ENCODE assay signal across 8 cellular contexts in genomic region chr19:664913-665443, GRCh38.
DNase-seq lines count a peak whose midpoint lies in the region; ATAC-seq and TF ChIP-seq lines count a peak whose summit lies in the region.

No MANE protein-coding gene starts in this region.

- ATAC-seq in memory B cell (ENCODE audit: low read depth) (peak; percentile 2), HG02759 (IDR thresholded peaks at IDR 0.05; ENCODE audit: unreplicated experiment) (no peak)

- POLR2A ChIA-PET in HEK293T (lab: Yijun Ruan, JAX) = no interaction called here

- CTCF ChIA-PET in HEK293T (lab: Yijun Ruan, JAX) = no interaction called here

- no peak overlapping the region for H3K27ac Mint-ChIP-seq in memory B cell

- DNase-seq in AML-193 (lab: John Stamatoyannopoulos, UW) = peak; percentile 54 to 69
- DNase-seq in HEK293T (ENCODE audit: extremely low spot score) = peak; percentile 86
- peak; percentile 88 for DNase-seq in NCI-H82 (lab: John Stamatoyannopoulos, UW)
- peak; percentile 57 to 61 for DNase-seq in activated CD8-positive, alpha-beta memory T cell treated with anti-CD3 and anti-CD28 coated beads for 1 hour (ENCODE audit: extremely low read depth in 1 of 2, low read depth in 1 of 2)
- peak; percentile 82 for DNase-seq in effector CD4-positive, alpha-beta T cell
- peak; percentile 78 to 84 for DNase-seq in memory B cell (ENCODE audit: low spot score in 2 of 2)
- peak; percentile 56 for DNase-seq in stimulated activated CD8-positive, alpha-beta memory T cell treated with anti-CD3 and anti-CD28 coated beads, Interleukin-12 subunit alpha, Interleukin-12 subunit beta, amount 100 ng/mL, for 4 hours (ENCODE audit: low read depth)

- no peaks in the 10 kb centered on the region for H3K36me3 Mint-ChIP-seq in memory B cell

- H3K27me3 Mint-ChIP-seq in memory B cell = peaks cover 2% of the 10 kb centered on the region

- peak overlapping the region; percentile 28 for H3K4me3 Mint-ChIP-seq in memory B cell

- H3K4me1 Mint-ChIP-seq in memory B cell = peaks cover 12% of the 10 kb centered on the region

- no peaks in the 10 kb centered on the region for H3K9me3 Mint-ChIP-seq in memory B cell

TF ChIP-seq in HEK293T, 16 proteins besides CTCF, POLR2A, EP300 and RAD21:
- TF ChIP-seq SUZ12 (IDR thresholded peaks at IDR 0.05) = no peak
- no peak for TF ChIP-seq CTBP1 (IDR thresholded peaks at IDR 0.05; ENCODE audit: borderline replicate concordance)
- no peak for TF ChIP-seq BHLHE40 (IDR thresholded peaks at IDR 0.05; ENCODE audit: borderline replicate concordance)
- no peak for TF ChIP-seq TARDBP (IDR thresholded peaks at IDR 0.05)
- no peak for TF ChIP-seq ARNT (IDR thresholded peaks at IDR 0.05)
- no peak for TF ChIP-seq ELF4 (IDR thresholded peaks at IDR 0.05)
- no peak for TF ChIP-seq FOXM1 (IDR thresholded peaks at IDR 0.05; ENCODE audit: borderline replicate concordance)
- no peak for TF ChIP-seq FOXA1 (IDR thresholded peaks at IDR 0.05)
- TF ChIP-seq PKNOX1 (IDR thresholded peaks at IDR 0.05) = no peak
- peak; percentile 82 for TF ChIP-seq L3MBTL2 (conservative IDR thresholded peaks at IDR 0.05)
- no peak for TF ChIP-seq SP1 (IDR thresholded peaks at IDR 0.05)
- TF ChIP-seq LEF1 (IDR thresholded peaks at IDR 0.05; ENCODE audit: borderline replicate concordance) = no peak
- no peak for TF ChIP-seq FOXK2 (IDR thresholded peaks at IDR 0.05)
- peak; percentile 85 for TF ChIP-seq ZNF384 (IDR thresholded peaks at IDR 0.05)
- no peak for TF ChIP-seq HDGF (IDR thresholded peaks at IDR 0.05; ENCODE audit: borderline replicate concordance)
- no peak for TF ChIP-seq NFRKB (IDR thresholded peaks at IDR 0.05)
